ENCODE assay signal across 8 cellular contexts in the genomic region with DNA sequence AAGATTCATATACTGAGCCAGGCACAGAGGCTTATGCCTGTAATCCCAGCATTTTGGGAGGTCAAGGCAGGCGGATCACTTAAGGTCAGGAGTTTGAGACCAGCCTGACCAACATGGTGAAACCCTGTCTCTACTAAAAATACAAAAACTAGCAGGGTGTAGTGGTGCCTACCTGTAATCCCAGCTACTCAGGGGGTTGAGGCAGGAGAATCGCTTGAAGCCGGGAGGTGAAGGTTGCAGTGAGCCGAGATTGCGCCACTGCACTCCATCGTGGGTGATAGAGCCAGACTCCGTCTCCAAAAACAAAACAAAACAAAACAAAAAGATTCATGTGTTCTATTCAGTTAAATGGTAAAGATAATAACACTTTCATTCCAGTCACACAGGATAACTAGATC.
DNase-seq lines count a peak whose midpoint lies in the region; ATAC-seq, FAIRE-seq and TF ChIP-seq lines count a peak whose summit lies in the region.
"Not testable (repeated sequence)": the region's sequence is repeated elsewhere in the genome, so short reads cannot be mapped to it uniquely, and the experiment has no call there.

No MANE protein-coding gene starts in this region.

- peak overlapping the region; percentile 57 to 77 (median 64) for H3K4me3 Mint-ChIP-seq in CD8-positive, alpha-beta memory T cell
- H3K4me3 Mint-ChIP-seq in effector memory CD8-positive, alpha-beta T cell = peak overlapping the region; percentile 77 to 79

- intact Hi-C loops in HepG2 (cut with micrococcal nuclease; ENCODE audit: unreplicated experiment) = not testable (repeated sequence)

- not testable (repeated sequence) for H4K91ac ChIP-seq in trophoblast cell (ENCODE audit: low read depth, low read length)

- whole genome bisulfite sequencing in HepG2 (ENCODE audit: low lambda C conversion rate) = 34% methylated on average over 7 of the region's 7 CpGs
- WGBS in trophoblast cell (ENCODE audit: extremely low coverage, insufficient coverage, insufficient read length) = no CpG with 5 or more reads among the region's 7 CpGs
- 42% methylated on average over 7 of the region's 7 CpGs for WGBS in suprapubic skin

- TF ChIP-seq EP300 in HepG2 (IDR thresholded peaks at IDR 0.05; ENCODE audit: low read depth in 2 of 2, low read length in 2 of 2); HepG2 (CRISPR knock-in tag; IDR thresholded peaks at IDR 0.05; ENCODE audit: borderline replicate concordance); suprapubic skin (IDR thresholded peaks at IDR 0.05): not testable (repeated sequence)

- H4K8ac ChIP-seq in trophoblast cell (ENCODE audit: low read depth, low read length) = not testable (repeated sequence)

- not testable (repeated sequence) for H3K36me3 ChIP-seq in CD8-positive, alpha-beta memory T cell (ENCODE audit: insufficient read depth, low read length); SU-DHL-6 (ENCODE audit: low read length); HepG2 (replicated peaks in 1 of 2; ENCODE audit: control insufficient read depth in 1 of 2, insufficient read depth in 2 of 2, low read length in 2 of 2); trophoblast cell (ENCODE audit: control insufficient read depth in 1 of 2, insufficient read depth in 2 of 2, low read length in 2 of 2); suprapubic skin

- TF ChIP-seq POLR2A in HepG2 (IDR thresholded peaks at IDR 0.05; ENCODE audit: insufficient read depth in 1 of 2, low read depth in 2 of 2, low read length in 2 of 2); suprapubic skin (IDR thresholded peaks at IDR 0.05): not testable (repeated sequence)

- not testable (repeated sequence) for H3K9me3 Mint-ChIP-seq in CD8-positive, alpha-beta memory T cell; effector memory CD8-positive, alpha-beta T cell

- H3K4me2 ChIP-seq in SU-DHL-6 (ENCODE audit: low read depth, low read length, poor library complexity, severe bottlenecking) (peak overlapping the region; percentile 46), HepG2 (ENCODE audit: low read depth, low read length) (peak overlapping the region; percentile 59)
- H3K4me2 ChIP-seq in trophoblast cell (ENCODE audit: low read length) = not testable (repeated sequence)

- H3K23ac ChIP-seq in trophoblast cell (ENCODE audit: low read length) = not testable (repeated sequence)

- not testable (repeated sequence) for H3K27me3 ChIP-seq in CD8-positive, alpha-beta memory T cell (ENCODE audit: insufficient read depth, low read length, poor library complexity, severe bottlenecking); SU-DHL-6 (ENCODE audit: low read length); HepG2 (ENCODE audit: control insufficient read depth in 1 of 2, insufficient read depth in 2 of 2, low read length in 2 of 2); trophoblast cell (ENCODE audit: insufficient read depth, low read length); suprapubic skin

- in situ Hi-C loops in HepG2 (cut with HindIII; ENCODE audit: extremely low pct_ligation_motif_present, low pct_unique_long_range_greater_than_20kb) = not testable (repeated sequence)

- not testable (repeated sequence) for H4K12ac ChIP-seq in trophoblast cell (ENCODE audit: low read depth, low read length)

- not testable (repeated sequence) for H2AK5ac ChIP-seq in trophoblast cell (ENCODE audit: low read length)

- ATAC-seq in HG03378 (IDR thresholded peaks at IDR 0.05; ENCODE audit: unreplicated experiment) (peak; percentile 1), HepG2 (peak; percentile 36)
- peak; percentile 31 for ATAC-seq in effector memory CD8-positive, alpha-beta T cell (replicated peaks)

- not testable (repeated sequence) for H3K36me3 Mint-ChIP-seq in CD8-positive, alpha-beta memory T cell
- H3K36me3 Mint-ChIP-seq in effector memory CD8-positive, alpha-beta T cell (ENCODE audit: insufficient read depth) = peaks cover 13% of the 10 kb centered on the region

- POLR2A ChIA-PET in CD8-positive, alpha-beta memory T cell (lab: Charles Lee) = interaction anchor here (0.6 to 3.5 kb wide), 3 partner anchors 10 to 210 kb away, joined by 4 to 45 read pairs (median 5); no protein-coding TSS in a partner anchor
- POLR2A ChIA-PET in HepG2 (lab: Yijun Ruan, JAX) = interaction anchor here (1.0 to 3.2 kb wide), 11 partner anchors 9 to 122 kb away, joined by 4 to 79 read pairs (median 8); partner anchors contain the start of genes PTRH2 and VMP1

- TSS peak; percentile 88 for BruUV-seq in HepG2 (replicated peaks; lab: Mats Ljungman, UMichigan)

- H2AFZ ChIP-seq in SU-DHL-6 (ENCODE audit: low read depth, low read length, severe bottlenecking); HepG2 (ENCODE audit: low read length); trophoblast cell (ENCODE audit: insufficient read depth, low read length, poor library complexity): not testable (repeated sequence)

- H2BK5ac ChIP-seq in trophoblast cell (ENCODE audit: low read depth, low read length, poor library complexity) = not testable (repeated sequence)

- peak overlapping the region; percentile 48 for H3K14ac ChIP-seq in trophoblast cell (ENCODE audit: low read length)

- not testable (repeated sequence) for H3K9me2 ChIP-seq in SU-DHL-6 (replicated peaks; ENCODE audit: insufficient read depth, low read length)

- peaks cover 55% of the 10 kb centered on the region for H3K4me1 ChIP-seq in CD8-positive, alpha-beta memory T cell (ENCODE audit: insufficient read depth, low read length)
- H3K4me1 ChIP-seq in HepG2 (ENCODE audit: insufficient read depth, low read length) = peaks cover 84% of the 10 kb centered on the region
- not testable (repeated sequence) for H3K4me1 ChIP-seq in trophoblast cell (ENCODE audit: control insufficient read depth in 1 of 2, insufficient read depth in 2 of 2, low read length in 2 of 2)
- peaks cover 54% of the 10 kb centered on the region for H3K4me1 ChIP-seq in suprapubic skin

- H3K9ac ChIP-seq in SU-DHL-6 (ENCODE audit: low read length) (peak overlapping the region; percentile 10; the same call in 1 of the 2 replicates), HepG2 (ENCODE audit: insufficient read depth, low read depth, low read length) (peak overlapping the region; percentile 74)
- H3K9ac ChIP-seq in trophoblast cell (ENCODE audit: low read length) = not testable (repeated sequence)

- CTCF ChIA-PET in CD8-positive, alpha-beta memory T cell (lab: Charles Lee) = interaction anchor here (1.1 to 2.0 kb wide), 5 partner anchors 10 to 74 kb away, joined by 3 to 18 read pairs (median 5); no protein-coding TSS in a partner anchor
- CTCF ChIA-PET in HepG2 (lab: Yijun Ruan, JAX; ENCODE audit: low intra/inter-chr PET ratio, low total read pairs) = interaction anchor here (1.7 kb wide), 1 partner anchor 75 kb away, joined by 8 read pairs; no protein-coding TSS in a partner anchor

- H4K20me1 ChIP-seq in SU-DHL-6 (ENCODE audit: low read depth, low read length); HepG2 (ENCODE audit: insufficient read depth, low read length): not testable (repeated sequence)

- not testable (repeated sequence) for DNase-seq in CD8-positive, alpha-beta memory T cell; effector memory CD8-positive, alpha-beta T cell; HepG2 (ENCODE audit: low spot score); trophoblast cell; suprapubic skin (ENCODE audit: low spot score in 2 of 2)
- peak; percentile 23 for DNase-seq in activated T-helper 9 cell treated with anti-CD3 and anti-CD28 coated beads, Interleukin-2, amount 50 U/mL, for 16 hours (ENCODE audit: low read depth)

- not testable (repeated sequence) for H3K9me3 ChIP-seq in CD8-positive, alpha-beta memory T cell (ENCODE audit: low read length); SU-DHL-6 (ENCODE audit: insufficient read depth, low read length); HepG2 (ENCODE audit: low read length); trophoblast cell (ENCODE audit: insufficient read depth, low read depth, low read length); suprapubic skin

- H2BK12ac ChIP-seq in trophoblast cell (ENCODE audit: low read length) = not testable (repeated sequence)

- not testable (repeated sequence) for H3K79me1 ChIP-seq in trophoblast cell (ENCODE audit: low read length)

- TF ChIP-seq CTCF in SU-DHL-6 (IDR thresholded peaks at IDR 0.05; ENCODE audit: insufficient read depth, low read length, poor library complexity, severe bottlenecking); HepG2 (CRISPR knock-in tag; IDR thresholded peaks at IDR 0.05); suprapubic skin (IDR thresholded peaks at IDR 0.05): not testable (repeated sequence)

- peak overlapping the region; percentile 84 to 98 (median 90) for H3K27ac Mint-ChIP-seq in CD8-positive, alpha-beta memory T cell
- peak overlapping the region; percentile 95 to 97 for H3K27ac Mint-ChIP-seq in effector memory CD8-positive, alpha-beta T cell

- peak overlapping the region; percentile 69 for H2BK120ac ChIP-seq in trophoblast cell (ENCODE audit: insufficient read depth, low read length, poor library complexity)

- not testable (repeated sequence) for H3F3A ChIP-seq in SU-DHL-6 (ENCODE audit: insufficient read depth)

- not testable (repeated sequence) for H3K4ac ChIP-seq in trophoblast cell (ENCODE audit: low read depth, low read length)

- H3K79me2 ChIP-seq in SU-DHL-6 (ENCODE audit: insufficient read depth, low read length); trophoblast cell (ENCODE audit: control insufficient read depth, insufficient read depth, low read length, poor library complexity): not testable (repeated sequence)
- peaks cover 15% of the 10 kb centered on the region for H3K79me2 ChIP-seq in HepG2 (ENCODE audit: insufficient read depth, low read length)

- peak overlapping the region; percentile 85 for H3K27ac ChIP-seq in CD8-positive, alpha-beta memory T cell (ENCODE audit: low read depth, low read length)
- H3K27ac ChIP-seq in SU-DHL-6 (ENCODE audit: low read depth, low read length) (peak overlapping the region; percentile 36; the same call in 1 of the 2 replicates), HepG2 (ENCODE audit: extremely low read length, insufficient read depth, low read length) (peak overlapping the region; percentile 90), suprapubic skin (peak overlapping the region; percentile 73)
- H3K27ac ChIP-seq in trophoblast cell (ENCODE audit: low read depth, low read length) = not testable (repeated sequence)

- TF ChIP-seq RAD21 in HepG2 (CRISPR knock-in tag; IDR thresholded peaks at IDR 0.05) = peak; percentile 4; the same call in 1 of the 2 replicates

- H3K4me1 Mint-ChIP-seq in CD8-positive, alpha-beta memory T cell = peaks cover 52 to 81% (median 76%) of the 10 kb centered on the region in 3 donors
- peaks cover 34 to 54% of the 10 kb centered on the region in 2 donors for H3K4me1 Mint-ChIP-seq in effector memory CD8-positive, alpha-beta T cell (ENCODE audit: low read depth in 2 of 2)

- H3K27me3 Mint-ChIP-seq in CD8-positive, alpha-beta memory T cell; effector memory CD8-positive, alpha-beta T cell: not testable (repeated sequence)

- not testable (repeated sequence) for H3K18ac ChIP-seq in trophoblast cell (ENCODE audit: low read length)

- peak overlapping the region; percentile 50 for H3K4me3 ChIP-seq in CD8-positive, alpha-beta memory T cell (ENCODE audit: low read length)
- H3K4me3 ChIP-seq in SU-DHL-6 (ENCODE audit: insufficient read depth, low read length, poor library complexity, severe bottlenecking); trophoblast cell (ENCODE audit: low read depth, low read length); suprapubic skin: not testable (repeated sequence)
- peak overlapping the region in 1 of 3 experiments; percentile 26; a peak in 1 of 6 replicates for H3K4me3 ChIP-seq in HepG2 (replicated peaks in 1 of 3; ENCODE audit: insufficient read depth in 1 of 3, low read depth in 2 of 3, low read length in 3 of 3)

- FAIRE-seq in HepG2 (lab: Jason Lieb, UNC) = not testable (repeated sequence)
